Comparison of ENCODE assay signal across 1 cellular context in genomic region chr1:12518956-12519707, GRCh38.
TF ChIP-seq lines count a peak whose summit lies in the region.

No MANE protein-coding gene starts in this region.

TF ChIP-seq in endothelial cell of umbilical vein, 7 proteins besides CTCF, POLR2A, EP300 and RAD21:
- TF ChIP-seq POLR2AphosphoS5 (IDR thresholded peaks at IDR 0.05; ENCODE audit: insufficient read depth, low read depth, low read length) = no peak
- no peak for TF ChIP-seq EZH2 (IDR thresholded peaks at IDR 0.05; ENCODE audit: borderline replicate concordance, low read depth, low read length, severe bottlenecking)
- TF ChIP-seq MAX (IDR thresholded peaks at IDR 0.05; ENCODE audit: insufficient read depth, insufficient read length) = no peak
- no peak for TF ChIP-seq GATA2 (IDR thresholded peaks at IDR 0.05; ENCODE audit: insufficient read depth, insufficient read length, low read depth, low read length)
- TF ChIP-seq FOS (IDR thresholded peaks at IDR 0.05; ENCODE audit: borderline replicate concordance, insufficient read depth, low read length) = no peak
- TF ChIP-seq JUN (IDR thresholded peaks at IDR 0.05; ENCODE audit: borderline replicate concordance, insufficient read depth, insufficient read length, low read depth) = no peak
- no peak for TF ChIP-seq MYC (IDR thresholded peaks at IDR 0.05; ENCODE audit: low read depth, low read length)
